ENCODE assay signal across 19 cellular contexts in genomic region chrX:49977319-49978090, GRCh38. TPM values are rescaled to one million over a fixed set of nuclear protein-coding genes. Genes with fewer than 3 reads are reported as not detected.
A peak's percentile ranks its signal among the peaks of the same experiment; 100 is the strongest.
DNase-seq lines count a peak whose midpoint lies in the region; ATAC-seq, FAIRE-seq and TF ChIP-seq lines count a peak whose summit lies in the region.
"Had no signal": no experiment of that assay in that cellular context is flagged by ENCODE, and none has a peak within 500 bp of the region (broad histone marks: within the 10 kb centered on the region; RNA-seq: fewer than 3 reads in every experiment).

No MANE protein-coding gene starts in this region.

- no peaks in the 10 kb centered on the region for H3K36me3 Mint-ChIP-seq in progenitor cell of endocrine pancreas (ENCODE audit: insufficient read depth)
- H3K36me3 Mint-ChIP-seq: CD4-positive, CD25-positive, alpha-beta regulatory T cell had no signal

- in situ Hi-C loops in GM12878 (cut with MboI), result no loop called here

- CTCF ChIA-PET in GM12878 (lab: Yijun Ruan, JAX), result interaction anchor here (1.7 kb wide), 1 partner anchor 93 kb away, joined by 5 read pairs; no protein-coding TSS in a partner anchor

- BruUV-seq in GM12878 (replicated peaks; lab: Mats Ljungman, UMichigan), result no TSS peak

- no peaks in the 10 kb centered on the region for H3K27me3 ChIP-seq in GM12878 (replicated peaks in 1 of 2; ENCODE audit: control insufficient read depth in 2 of 2, insufficient read depth in 2 of 2, low read length in 1 of 2)

- no peak for TF ChIP-seq RAD21 in GM12878 (IDR thresholded peaks at IDR 0.05; ENCODE audit: insufficient read depth, low read depth, low read length)

- no peaks in the 10 kb centered on the region for H4K20me1 ChIP-seq in GM12878 (ENCODE audit: control insufficient read depth, insufficient read depth)

- H3K27ac ChIP-seq in GM12878 (ENCODE audit: control insufficient read depth, insufficient read depth), result no peak overlapping the region; the same call in 1 of the 2 replicates
- H3K27ac ChIP-seq: breast epithelium had no signal

- ATAC-seq in GM12878 (peak; percentile 82), HG02798 (IDR thresholded peaks at IDR 0.05; ENCODE audit: poor library complexity, unreplicated experiment) (no peak)
- ATAC-seq: activated CD4-positive, alpha-beta T cell treated with anti-CD3 and anti-CD28 coated beads for 36 hours; left colon; T-helper 17 cell had no signal

- RAD21 ChIA-PET in GM12878 (lab: Charles Lee; ENCODE audit: unreplicated experiment), result interaction anchor here (1.2 kb wide), 1 partner anchor 55 kb away, joined by 4 read pairs; the partner anchor contains the start of gene CLCN5

- H2AFZ ChIP-seq in GM12878 (ENCODE audit: control insufficient read depth, low read depth, low read length), result no peak overlapping the region

- H3K27ac Mint-ChIP-seq in progenitor cell of endocrine pancreas, result peak overlapping the region; percentile 67
- H3K27ac Mint-ChIP-seq: activated CD4-positive, alpha-beta T cell treated with anti-CD3 and anti-CD28 coated beads for 36 hours; activated naive CD8-positive, alpha-beta T cell; CD4-positive, CD25-positive, alpha-beta regulatory T cell; T-helper 17 cell had no signal

- peaks cover 20% of the 10 kb centered on the region for H3K9me3 Mint-ChIP-seq in progenitor cell of endocrine pancreas (ENCODE audit: low read depth)

- no peaks in the 10 kb centered on the region for H3K9me3 ChIP-seq in GM12878 (replicated peaks; ENCODE audit: control insufficient read depth, insufficient read depth, low read length)
- H3K9me3 ChIP-seq: breast epithelium had no signal

- FAIRE-seq in GM12878 (lab: Jason Lieb, UNC), result no peak
- FAIRE-seq: G401.6, HTR-8/SVneo had no signal

- H3K4me1 Mint-ChIP-seq in progenitor cell of endocrine pancreas (ENCODE audit: low read depth), result peaks cover 5% of the 10 kb centered on the region
- H3K4me1 Mint-ChIP-seq: activated CD4-positive, alpha-beta T cell treated with anti-CD3 and anti-CD28 coated beads for 36 hours; CD4-positive, CD25-positive, alpha-beta regulatory T cell; T-helper 17 cell had no signal

- no peak overlapping the region for H3K4me2 ChIP-seq in GM12878 (ENCODE audit: control insufficient read depth, insufficient read depth)

- H3K9ac ChIP-seq in GM12878 (ENCODE audit: control insufficient read depth, insufficient read depth, low read length), result no peak overlapping the region

- TF ChIP-seq CTCF in GM12878 (IDR thresholded peaks at IDR 0.05 in 2 of 3, conservative IDR thresholded peaks at IDR 0.05 in 1 of 3; ENCODE audit: control insufficient read depth in 2 of 3, extremely low read depth in 1 of 3, insufficient read depth in 1 of 3, low read depth in 3 of 3, low read length in 3 of 3) (no peak), progenitor cell of endocrine pancreas (IDR thresholded peaks at IDR 0.05; ENCODE audit: unreplicated experiment) (no peak)

- no peak overlapping the region for H3K4me3 ChIP-seq in GM12878
- H3K4me3 ChIP-seq: breast epithelium had no signal

- 32% methylated on average over 9 of the region's 9 CpGs for WGBS in GM12878 (ENCODE audit: insufficient coverage, insufficient replicate concordance, low lambda C conversion rate, missing lambda C conversion rate)

- H3K79me2 ChIP-seq in GM12878 (ENCODE audit: control insufficient read depth, insufficient read depth, low read length), result no peaks in the 10 kb centered on the region

- no peak for TF ChIP-seq POLR2A in GM12878 (IDR thresholded peaks at IDR 0.05; ENCODE audit: low read depth, low read length)

- TF ChIP-seq EP300 in GM12878 (IDR thresholded peaks at IDR 0.05; ENCODE audit: borderline replicate concordance in 1 of 2, control insufficient read depth in 1 of 2, low read depth in 2 of 2, low read length in 2 of 2), result no peak

- SMC1A ChIA-PET in GM12878 (lab: Charles Lee; ENCODE audit: uncharacterized antibody, unreplicated experiment), result interaction anchor here (0.9 to 2.9 kb wide), 2 partner anchors 23 to 54 kb away, joined by 4 to 10 read pairs; no protein-coding TSS in a partner anchor

- POLR2A ChIA-PET in GM12878 (lab: Charles Lee), result interaction anchor here (0.8 kb wide), 1 partner anchor 55 kb away, joined by 3 read pairs; the partner anchor contains the start of gene CLCN5

- H3K36me3 ChIP-seq in GM12878 (ENCODE audit: control insufficient read depth in 2 of 2, insufficient read depth in 2 of 2, low read length in 1 of 2), result no peaks in the 10 kb centered on the region
- H3K36me3 ChIP-seq: breast epithelium had no signal

- intact Hi-C loops in GM12878 (cut with micrococcal nuclease; ENCODE audit: unreplicated experiment), result loop anchor here (1.0 kb wide), 1 partner anchor 13 kb away; no protein-coding TSS in a partner anchor

- no peaks in the 10 kb centered on the region for H3K27me3 Mint-ChIP-seq in progenitor cell of endocrine pancreas
- H3K27me3 Mint-ChIP-seq: activated CD4-positive, alpha-beta T cell treated with anti-CD3 and anti-CD28 coated beads for 36 hours; activated naive CD8-positive, alpha-beta T cell; CD4-positive, CD25-positive, alpha-beta regulatory T cell; T-helper 17 cell had no signal

- no peaks in the 10 kb centered on the region for H3K4me1 ChIP-seq in GM12878 (ENCODE audit: control insufficient read depth, insufficient read depth, low read length)
- H3K4me1 ChIP-seq: breast epithelium had no signal

- DNase-seq in NCI-H2107 treated with DMSO at 0.1 percent for 48 hours (lab: John Stamatoyannopoulos, UW; ENCODE audit: unreplicated experiment) (peak; percentile 39), NCI-H2107 (lab: John Stamatoyannopoulos, UW) (no peak), NCI-H2171 treated with DMSO at 0.1 percent for 48 hours (lab: John Stamatoyannopoulos, UW) (peak; percentile 81), GM12878 (ENCODE audit: low read depth, low spot score) (peak; percentile 1), progenitor cell of endocrine pancreas (ENCODE audit: low spot score, unreplicated experiment) (no peak), GM03348 (ENCODE audit: low spot score) (no peak), activated gamma-delta T cell (lab: John Stamatoyannopoulos, UW) (no peak)
- DNase-seq: 8988T; activated CD4-positive, alpha-beta T cell treated with anti-CD3 and anti-CD28 coated beads for 36 hours; CD4-positive, CD25-positive, alpha-beta regulatory T cell; effector CD8-positive, alpha-beta T cell; left colon; NCI-H226; T-helper 17 cell had no signal

- no peak overlapping the region for H3K4me3 Mint-ChIP-seq in progenitor cell of endocrine pancreas (ENCODE audit: low read depth)
- H3K4me3 Mint-ChIP-seq: activated CD4-positive, alpha-beta T cell treated with anti-CD3 and anti-CD28 coated beads for 36 hours; activated naive CD8-positive, alpha-beta T cell; CD4-positive, CD25-positive, alpha-beta regulatory T cell; T-helper 17 cell had no signal

TF ChIP-seq in GM12878, 131 proteins besides CTCF, POLR2A, EP300 and RAD21:
- no peak for TF ChIP-seq SIX5 (IDR thresholded peaks at IDR 0.05; ENCODE audit: low read depth, low read length, severe bottlenecking)
- TF ChIP-seq, protein P1, sequence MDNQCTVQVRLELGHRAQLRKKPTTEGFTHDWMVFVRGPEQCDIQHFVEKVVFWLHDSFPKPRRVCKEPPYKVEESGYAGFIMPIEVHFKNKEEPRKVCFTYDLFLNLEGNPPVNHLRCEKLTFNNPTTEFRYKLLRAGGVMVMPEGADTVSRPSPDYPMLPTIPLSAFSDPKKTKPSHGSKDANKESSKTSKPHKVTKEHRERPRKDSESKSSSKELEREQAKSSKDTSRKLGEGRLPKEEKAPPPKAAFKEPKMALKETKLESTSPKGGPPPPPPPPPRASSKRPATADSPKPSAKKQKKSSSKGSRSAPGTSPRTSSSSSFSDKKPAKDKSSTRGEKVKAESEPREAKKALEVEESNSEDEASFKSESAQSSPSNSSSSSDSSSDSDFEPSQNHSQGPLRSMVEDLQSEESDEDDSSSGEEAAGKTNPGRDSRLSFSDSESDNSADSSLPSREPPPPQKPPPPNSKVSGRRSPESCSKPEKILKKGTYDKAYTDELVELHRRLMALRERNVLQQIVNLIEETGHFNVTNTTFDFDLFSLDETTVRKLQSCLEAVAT (IDR thresholded peaks at IDR 0.05), result peak; percentile 32; the same call in 1 of the 2 replicates

RNA-seq across cellular contexts. Expression of gene CLCN5, which starts 55.1 kb away (rescaled TPM):
- total RNA-seq in GM12878 (2013; cell fraction: nucleolus; rRNA removed), result 16.1 and 23.3 TPM in 2 replicates
- total RNA-seq in GM12878 (2014; rRNA removed) (2.3 and 3.7 TPM in 2 replicates), GM12878 (2014; rRNA removed; fragmentation: Illumina TruSeq; extraction: Trizol) (2.9 and 3.3 TPM in 2 replicates), GM12878 (2021) (3.1 and 4.5 TPM in 2 replicates), progenitor cell of endocrine pancreas (14.0 and 17.2 TPM in 2 replicates)
- 0.55 TPM for polyA plus RNA-seq in GM12878 (2011; ENCODE audit: low read depth)
- polyA plus RNA-seq in GM12878 (2011; rRNA removed) (3.8 TPM in 2 replicates), GM12878 (2014; fragmentation: Illumina TruSeq; extraction: Trizol) (3.1 and 5.5 TPM in 2 replicates), GM12878 (2014; fragmentation: Nextera tagmentation; extraction: Ambion mirVana) (under 1 TPM; 0.33 to 0.43 TPM), GM12878 (2014; rRNA removed) (1.9 and 2.9 TPM in 2 replicates), GM12878 (2016; fragmentation: Nextera tagmentation; extraction: Ambion mirVana) (1 to 10 TPM; 1.5 to 1.6 TPM)
- polyA plus RNA-seq in GM12878 (2011; cell fraction: cytosol; rRNA removed), result 2.3 and 2.5 TPM in 2 replicates
- polyA plus RNA-seq in GM12878 (2011; cell fraction: nucleus; rRNA removed), result 6.4 and 9.0 TPM in 2 replicates
- 0.65 and 0.95 TPM in 2 replicates for polyA plus RNA-seq in GM12878 (2012)
- 8.4 and 9.4 TPM in 2 replicates for polyA minus RNA-seq in GM12878 (2011; rRNA and poly(A)+ RNA removed)
- polyA minus RNA-seq in GM12878 (2011; cell fraction: cytosol; rRNA and poly(A)+ RNA removed), result 1.9 and 3.5 TPM in 2 replicates
- polyA minus RNA-seq in GM12878 (2011; cell fraction: nucleus; rRNA and poly(A)+ RNA removed), result 5.6 and 10.5 TPM in 2 replicates

Comparison
In these comparisons a context has a peak if more than half of its experiments do, and no peak if none do; other contexts are left out.
1. DNase-seq: peak in NCI-H2107 treated with DMSO at 0.1 percent for 48 hours (single experiment), NCI-H2171 treated with DMSO at 0.1 percent for 48 hours (single experiment) and GM12878 (single experiment); none in NCI-H2107 (single experiment), progenitor cell of endocrine pancreas (single experiment), GM03348 (single experiment) and activated gamma-delta T cell (single experiment).